ENCODE assay signal across 8 cellular contexts in the genomic region with DNA sequence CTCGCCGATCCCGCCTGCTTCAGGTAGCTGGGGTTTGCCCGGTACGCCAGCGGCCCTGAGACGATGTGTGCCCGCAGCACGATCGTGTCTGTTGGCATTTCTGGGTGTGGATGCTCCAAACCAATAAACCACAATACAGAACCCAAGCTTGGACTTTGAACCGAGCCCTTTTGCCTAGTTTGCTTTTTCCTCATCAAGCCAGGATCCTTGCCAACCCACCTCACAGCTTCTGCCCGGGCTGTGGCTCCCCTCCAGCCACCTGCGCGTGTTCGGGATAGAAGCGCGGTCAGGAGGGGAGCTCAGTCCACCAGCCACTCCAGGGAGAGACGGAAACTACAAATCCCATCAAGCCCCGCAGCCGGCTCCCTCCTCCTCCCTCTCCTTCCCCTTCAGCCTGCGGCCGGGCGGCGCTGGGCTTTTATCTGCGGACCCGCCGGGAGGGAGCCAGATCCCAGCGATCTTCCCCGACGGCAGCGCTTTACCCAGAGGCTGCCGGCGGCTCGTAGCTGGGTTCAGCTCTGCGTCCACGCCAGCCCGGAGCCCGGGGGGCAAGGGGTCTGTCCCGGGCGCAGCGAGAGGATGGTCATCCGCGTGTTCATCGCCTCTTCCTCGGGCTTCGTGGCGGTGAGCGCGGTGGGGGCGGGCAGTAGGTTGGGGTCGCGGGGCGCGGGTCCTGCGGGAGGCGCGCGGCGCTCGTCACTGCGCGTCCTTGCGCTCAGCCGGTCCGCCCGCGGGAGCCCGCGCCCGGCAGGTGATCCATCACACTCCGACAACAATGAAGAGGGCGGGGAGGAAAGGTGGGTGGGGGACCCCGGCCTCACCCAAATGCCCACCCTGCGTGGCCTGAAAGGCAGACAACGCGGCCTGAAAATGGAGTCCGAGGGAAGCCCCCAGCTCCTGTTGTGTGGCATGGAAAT. TPM values are rescaled to one million over a fixed set of nuclear protein-coding genes. Genes with fewer than 3 reads are reported as not detected.
DNase-seq lines count a peak whose midpoint lies in the region; ATAC-seq and TF ChIP-seq lines count a peak whose summit lies in the region.

A gene (plus strand): TSS at position 447 of the 917 bp plus-strand sequence. CDS start 133 bp downstream, at position 580.

- peak within 1 kb of the TSS; percentile 90 for H3K4me3 ChIP-seq in Caco-2 (ENCODE audit: low read depth, low read length)
- peak within 1 kb of the TSS; percentile 82 to 92 for H3K4me3 ChIP-seq in SK-N-SH (ENCODE audit: low read depth in 2 of 2, low read length in 1 of 2)
- H3K4me3 ChIP-seq in iPS-18a (ENCODE audit: low read length), result peak within 1 kb of the TSS; percentile 90

- WGBS in SK-N-SH (ENCODE audit: low lambda C conversion rate), result 4% methylated on average over 28 of the region's 77 CpGs

- peak within 1 kb of the TSS; percentile 95 for H2AFZ ChIP-seq in SK-N-SH (ENCODE audit: low read depth)

- no peaks in the 10 kb centered on the region for H3K9me3 Mint-ChIP-seq in Caco-2 (ENCODE audit: unreplicated experiment)

- TF ChIP-seq CTCF in Caco-2 (IDR thresholded peaks at IDR 0.05; ENCODE audit: insufficient read depth in 1 of 2, low read depth in 1 of 2, low read length in 1 of 2, severe bottlenecking in 1 of 2, unreplicated experiment in 1 of 2), result no peak
- TF ChIP-seq CTCF in SK-N-SH (IDR thresholded peaks at IDR 0.05), result no peak

- no peak for TF ChIP-seq RAD21 in SK-N-SH (IDR thresholded peaks at IDR 0.05; ENCODE audit: low read length)

- peak within 1 kb of the TSS; percentile 57; the same call in 1 of the 2 replicates for H3K9ac ChIP-seq in SK-N-SH
- peak within 1 kb of the TSS; percentile 76 for H3K9ac ChIP-seq in iPS-18a (ENCODE audit: low read length)

- H3K27ac Mint-ChIP-seq in Caco-2 (ENCODE audit: unreplicated experiment), result peak within 1 kb of the TSS; percentile 94

- H3K36me3 ChIP-seq in Caco-2 (ENCODE audit: control insufficient read depth, insufficient read depth, low read length), result no peaks in the 10 kb centered on the region; the same call in 1 of the 2 replicates
- no peaks in the 10 kb centered on the region for H3K36me3 ChIP-seq in SK-N-SH (replicated peaks in 1 of 2; ENCODE audit: control insufficient read depth in 1 of 2, insufficient read depth in 2 of 2, low read length in 1 of 2)
- H3K36me3 ChIP-seq in iPS-18a (ENCODE audit: control insufficient read depth, low read depth, low read length), result no peaks in the 10 kb centered on the region

- POLR2A ChIA-PET in Caco-2 (lab: Charles Lee), result interaction anchor here (0.6 to 1.9 kb wide), 14 partner anchors 8 to 1629 kb away, joined by 3 to 15 read pairs (median 6); a partner anchor contains a TSS
- POLR2A ChIA-PET in SK-N-SH (lab: Yijun Ruan, JAX), result interaction anchor here (0.8 to 1.2 kb wide), 4 partner anchors 9 to 94 kb away, joined by 3 to 7 read pairs (median 5); a partner anchor contains a TSS

- CTCF ChIA-PET in Caco-2 (lab: Charles Lee), result interaction anchor here (0.6 to 1.7 kb wide), 4 partner anchors 12 to 47 kb away, joined by 3 to 9 read pairs (median 4); no protein-coding TSS in a partner anchor
- CTCF ChIA-PET in SK-N-SH (lab: Yijun Ruan, JAX), result interaction anchor here (0.9 to 6.9 kb wide), 10 partner anchors 9 to 238 kb away, joined by 3 to 32 read pairs (median 4); no protein-coding TSS in a partner anchor

- no peaks in the 10 kb centered on the region for H3F3A ChIP-seq in SK-N-SH (replicated peaks; ENCODE audit: insufficient read depth)

- peak; percentile 65 for ATAC-seq in GM21423 (IDR thresholded peaks at IDR 0.05; ENCODE audit: unreplicated experiment)
- no peak for ATAC-seq in HG03139 (IDR thresholded peaks at IDR 0.05; ENCODE audit: unreplicated experiment)

- H3K9me2 ChIP-seq in SK-N-SH, result no peaks in the 10 kb centered on the region

- H3K27me3 Mint-ChIP-seq in Caco-2 (ENCODE audit: insufficient read depth, unreplicated experiment), result no peaks in the 10 kb centered on the region

- H3K36me3 Mint-ChIP-seq in Caco-2 (ENCODE audit: insufficient read depth, unreplicated experiment), result peaks cover 25% of the 10 kb centered on the region

- no peaks in the 10 kb centered on the region for H3K79me2 ChIP-seq in SK-N-SH (ENCODE audit: insufficient read depth)

- BruUV-seq in Caco-2 (replicated peaks; lab: Mats Ljungman, UMichigan), result no TSS peak

- H3K27me3 ChIP-seq in Caco-2 (replicated peaks; ENCODE audit: control insufficient read depth, insufficient read depth, low read length) (no peaks in the 10 kb centered on the region), SK-N-SH (ENCODE audit: insufficient read depth) (no peaks in the 10 kb centered on the region), iPS-18a (ENCODE audit: control insufficient read depth, insufficient read depth, low read length) (peaks cover 13% of the 10 kb centered on the region)

- no peaks in the 10 kb centered on the region for H4K20me1 ChIP-seq in SK-N-SH (ENCODE audit: insufficient read depth)

- intact Hi-C loops in Caco-2 (cut with micrococcal nuclease; ENCODE audit: unreplicated experiment), result loop anchor here (1.0 to 2.0 kb wide), 4 partner anchors 22 to 82 kb away; no protein-coding TSS in a partner anchor

- peaks cover 32% of the 10 kb centered on the region for H3K4me1 ChIP-seq in Caco-2
- H3K4me1 ChIP-seq in SK-N-SH (ENCODE audit: control insufficient read depth in 1 of 2, insufficient read depth in 2 of 2, low read depth in 1 of 2, low read length in 1 of 2), result peaks cover 11 to 13% of the 10 kb centered on the region in 2 experiments; a peak in 3 of 4 replicates
- peaks cover 13% of the 10 kb centered on the region for H3K4me1 ChIP-seq in iPS-18a (ENCODE audit: control insufficient read depth, low read depth, low read length)

- H3K9me3 ChIP-seq in Caco-2 (no peaks in the 10 kb centered on the region), SK-N-SH (no peaks in the 10 kb centered on the region), iPS-18a (ENCODE audit: control insufficient read depth, low read depth, low read length) (no peaks in the 10 kb centered on the region)

- H3K4me1 Mint-ChIP-seq in Caco-2 (ENCODE audit: low read depth, unreplicated experiment), result peaks cover 27% of the 10 kb centered on the region

- H3K4me2 ChIP-seq in SK-N-SH, result peak within 1 kb of the TSS; percentile 77

- TF ChIP-seq EP300 in SK-N-SH (IDR thresholded peaks at IDR 0.05; ENCODE audit: borderline replicate concordance in 1 of 2, low read depth in 1 of 2, low read length in 1 of 2), result no peak

- H3K4me3 Mint-ChIP-seq in Caco-2 (ENCODE audit: unreplicated experiment), result peak within 1 kb of the TSS; percentile 95

- DNase-seq in Caco-2 (peak; percentile 88 to 89), Kasumi-1 (lab: John Stamatoyannopoulos, UW) (peak; percentile 48 to 70), SK-N-SH (peak; percentile 95), caudate nucleus (lab: John Stamatoyannopoulos, UW) (peak in 56 of 61 donors; percentile 8 to 88 (median 46)), renal cortical epithelial cell (ENCODE audit: low read depth) (peak; percentile 80)

- H3K27ac ChIP-seq in SK-N-SH (ENCODE audit: low read depth in 2 of 2, low read length in 1 of 2) (peak within 1 kb of the TSS in 1 of 2 experiments; percentile 79; a peak in 2 of 4 replicates), caudate nucleus (ENCODE audit: low read depth, low read length) (peak within 1 kb of the TSS; percentile 82), iPS-18a (ENCODE audit: low read length) (no peak within 1 kb of the TSS)

TF ChIP-seq in SK-N-SH, 30 proteins besides CTCF, POLR2A, EP300 and RAD21:
- TF ChIP-seq GATA2 (CRISPR knock-in tag; IDR thresholded peaks at IDR 0.05) (peak; percentile 47), CHD2 (IDR thresholded peaks at IDR 0.05; ENCODE audit: low read length, partially characterized antibody) (no peak), GABPA (IDR thresholded peaks at IDR 0.05; ENCODE audit: low read depth) (no peak), TCF12 (IDR thresholded peaks at IDR 0.05) (no peak), TAF1 (IDR thresholded peaks at IDR 0.05; ENCODE audit: borderline replicate concordance, low read depth, low read length) (0 out of 2 replicates have a peak, but pooled peaks have one; percentile 19), MXI1 (IDR thresholded peaks at IDR 0.05; ENCODE audit: low read depth, low read length) (peak; percentile 47; the same call in 1 of the 2 replicates), RCOR1 (IDR thresholded peaks at IDR 0.05; ENCODE audit: low read length) (0 out of 2 replicates have a peak, but pooled peaks have one; percentile 15), YY1 (IDR thresholded peaks at IDR 0.05; ENCODE audit: low read depth) (0 out of 2 replicates have a peak, but pooled peaks have one; percentile 39), POLR2AphosphoS5 (IDR thresholded peaks at IDR 0.05; ENCODE audit: low read depth, low read length) (peak; percentile 29; the same call in 1 of the 2 replicates), FOXM1 (IDR thresholded peaks at IDR 0.05; ENCODE audit: low read depth) (no peak), TEAD4 (IDR thresholded peaks at IDR 0.05; ENCODE audit: borderline replicate concordance, insufficient read depth) (no peak)
- TF ChIP-seq, protein P1, sequence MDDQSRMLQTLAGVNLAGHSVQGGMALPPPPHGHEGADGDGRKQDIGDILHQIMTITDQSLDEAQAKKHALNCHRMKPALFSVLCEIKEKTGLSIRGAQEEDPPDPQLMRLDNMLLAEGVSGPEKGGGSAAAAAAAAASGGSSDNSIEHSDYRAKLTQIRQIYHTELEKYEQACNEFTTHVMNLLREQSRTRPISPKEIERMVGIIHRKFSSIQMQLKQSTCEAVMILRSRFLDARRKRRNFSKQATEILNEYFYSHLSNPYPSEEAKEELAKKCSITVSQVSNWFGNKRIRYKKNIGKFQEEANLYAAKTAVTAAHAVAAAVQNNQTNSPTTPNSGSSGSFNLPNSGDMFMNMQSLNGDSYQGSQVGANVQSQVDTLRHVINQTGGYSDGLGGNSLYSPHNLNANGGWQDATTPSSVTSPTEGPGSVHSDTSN (IDR thresholded peaks at IDR 0.05), result 0 out of 2 replicates have a peak, but pooled peaks have one; percentile 7
TF ChIP-seq in SK-N-SH: peak in this region for 7.

RNA-seq across cellular contexts. Expression of the gene that starts here (rescaled TPM):
- total RNA-seq in Caco-2 (2022) (102 and 106 TPM in 2 replicates), renal cortical epithelial cell (10.7 and 11.6 TPM in 2 replicates)
- 1.4 and 1.6 TPM in 2 replicates for polyA plus RNA-seq in SK-N-SH (2012; rRNA removed)
- polyA plus RNA-seq in SK-N-SH (2012; cell fraction: cytosol; rRNA removed), result 2.5 and 3.3 TPM in 2 replicates
- 0.73 and 1.1 TPM in 2 replicates for polyA plus RNA-seq in SK-N-SH (2012; cell fraction: nucleus; rRNA removed)
